In genomic region chr3:49799105-49799504, GRCh38 we compare ENCODE assay signal across 1 cellular context.
TF ChIP-seq lines count a peak whose summit lies in the region.

No MANE protein-coding gene starts in this region.

TF ChIP-seq in HCT116, 20 proteins besides CTCF, POLR2A, EP300 and RAD21:
- TF ChIP-seq ZFX (IDR thresholded peaks at IDR 0.05) (no peak), TCF7L2 (IDR thresholded peaks at IDR 0.05; ENCODE audit: borderline replicate concordance, extremely low read depth, insufficient read depth, insufficient read length) (no peak), EZH2phosphoT487 (IDR thresholded peaks at IDR 0.05; ENCODE audit: borderline replicate concordance) (no peak)
TF ChIP-seq in HCT116: peak in this region for 0.
